Comparison of ENCODE assay signal across 22 cellular contexts in genomic region chr3:182803006-182803405, GRCh38. TPM values are rescaled to one million over a fixed set of nuclear protein-coding genes. Genes with fewer than 3 reads are reported as not detected.
A peak's percentile ranks its signal among the peaks of the same experiment; 100 is the strongest.
DNase-seq lines count a peak whose midpoint lies in the region; ATAC-seq and TF ChIP-seq lines count a peak whose summit lies in the region.
"Had no signal": no experiment of that assay in that cellular context is flagged by ENCODE, and none has a peak within 500 bp of the region (broad histone marks: within the 10 kb centered on the region; RNA-seq: fewer than 3 reads in every experiment).

No MANE protein-coding gene starts in this region.

- H3K4me1 ChIP-seq in right atrium auricular region: peaks cover 0 to 26% of the 10 kb centered on the region in 2 donors
- H3K4me1 ChIP-seq: parathyroid adenoma had no signal

- no peak overlapping the region for H3K27ac ChIP-seq in right atrium auricular region
- H3K27ac ChIP-seq: C4-2B, parathyroid adenoma had no signal

- intact Hi-C loops in Right ventricle myocardium superior (cut with DNase I): no loop called here
- intact Hi-C loops in left ventricle myocardium superior (cut with micrococcal nuclease): no loop called here

- no peaks in the 10 kb centered on the region for H3K9me3 ChIP-seq in right atrium auricular region

- ATAC-seq in Right ventricle myocardium superior (ENCODE audit: poor library complexity) (peak; percentile 47), left ventricle myocardium superior (peak; percentile 48), GM19397 (IDR thresholded peaks at IDR 0.05; ENCODE audit: unreplicated experiment) (no peak), GM18498 (IDR thresholded peaks at IDR 0.05; ENCODE audit: unreplicated experiment) (no peak), GM19467 (IDR thresholded peaks at IDR 0.05; ENCODE audit: unreplicated experiment) (no peak)

- TF ChIP-seq CTCF in right atrium auricular region (IDR thresholded peaks at IDR 0.05): no peak

- H3K36me3 ChIP-seq in right atrium auricular region: no peaks in the 10 kb centered on the region

- DNase-seq in Right ventricle myocardium superior (no peak), right atrium auricular region (ENCODE audit: low spot score) (no peak), SKM-1 treated with dmso at 0.1 percent for 144 hours (lab: John Stamatoyannopoulos, UW; ENCODE audit: unreplicated experiment) (peak; percentile 87), left ventricle myocardium superior (no peak), NCI-H1105 treated with DMSO at 0.1 percent for 48 hours (lab: John Stamatoyannopoulos, UW) (no peak)
- DNase-seq: activated CD4-positive, alpha-beta memory T cell treated with anti-CD3 and anti-CD28 coated beads for 36 hours; activated naive CD4-positive, alpha-beta T cell treated with anti-CD3 and anti-CD28 coated beads, Interleukin-2, amount 10 ng/mL, durations not matched to agents 7 days and 5 days; activated T-cell treated with anti-CD3 and anti-CD28 coated beads, Interleukin-2, amount 50 U/mL, for 1 hour; DMS 273 treated with DMSO at 0.1 percent for 48 hours; endodermal cell; naive B cell; NCI-H1092 treated with DMSO at 0.1 percent for 48 hours; NCI-H2081; NCI-H510A; SHP77 treated with DMSO at 0.1 percent for 48 hours; stimulated activated naive CD8-positive, alpha-beta T cell treated with anti-CD3 and anti-CD28 coated beads, Interleukin-15, amount 100 ng/mL, for 72 hours; T-helper 2 cell had no signal

- no peaks in the 10 kb centered on the region for H3K27me3 ChIP-seq in right atrium auricular region

- H3K4me3 ChIP-seq in right atrium auricular region: no peak overlapping the region

RNA-seq across cellular contexts. Expression of gene ATP11B, which starts 9.7 kb away (rescaled TPM):
- 31.5 TPM for total RNA-seq in Right ventricle myocardium superior
- 10 to 100 TPM; 28.9 to 36.2 TPM for total RNA-seq in right atrium auricular region
- total RNA-seq in left ventricle myocardium superior: 32.3 TPM

Comparison
In these comparisons a context has a peak if more than half of its experiments do, and no peak if none do; other contexts are left out.
1. ATAC-seq: peak in Right ventricle myocardium superior (single experiment) and left ventricle myocardium superior (single experiment); none in GM19397 (single experiment), GM18498 (single experiment) and GM19467 (single experiment).